ENCODE assay signal across 13 cellular contexts in the genomic region with DNA sequence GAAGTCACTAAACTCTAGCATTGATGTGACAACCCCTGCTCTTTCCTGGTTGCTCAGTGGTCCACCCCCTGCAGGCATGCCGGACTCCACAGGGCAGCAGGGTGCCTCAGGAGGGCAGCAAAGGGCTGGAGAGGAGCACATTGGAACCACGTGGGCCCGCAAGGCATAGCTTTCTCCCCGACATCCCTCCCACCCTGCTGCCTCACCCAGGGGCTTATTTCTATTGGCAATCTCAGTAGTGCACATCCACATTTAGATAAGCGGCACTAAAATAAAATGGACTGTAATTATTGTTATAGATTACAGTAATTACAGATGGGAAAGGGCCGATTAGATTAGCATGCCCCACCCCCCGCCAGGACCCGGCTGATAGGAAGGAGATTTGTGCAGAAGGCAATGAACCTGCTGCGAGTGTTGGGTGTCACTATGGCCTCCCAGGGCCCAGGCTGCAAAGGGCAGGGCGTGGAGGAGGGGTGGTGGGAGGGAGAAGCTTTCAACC.
DNase-seq lines count a peak whose midpoint lies in the region; ATAC-seq, FAIRE-seq and TF ChIP-seq lines count a peak whose summit lies in the region.
"Had no signal": no experiment of that assay in that cellular context is flagged by ENCODE, and none has a peak within 500 bp of the region (broad histone marks: within the 10 kb centered on the region; RNA-seq: fewer than 3 reads in every experiment).

No MANE protein-coding gene starts in this region.

- no peak overlapping the region for H3K27ac ChIP-seq in HepG2 (ENCODE audit: extremely low read length, insufficient read depth, low read length)
- H3K27ac ChIP-seq: tibial nerve had no signal

- no peak overlapping the region for H3K4me2 ChIP-seq in HepG2 (ENCODE audit: low read depth, low read length)

- H3K36me3 ChIP-seq in HepG2 (replicated peaks in 1 of 2; ENCODE audit: control insufficient read depth in 1 of 2, insufficient read depth in 2 of 2, low read length in 2 of 2): no peaks in the 10 kb centered on the region
- H3K36me3 ChIP-seq: tibial nerve had no signal

- TF ChIP-seq EP300 in HepG2 (IDR thresholded peaks at IDR 0.05; ENCODE audit: low read depth in 2 of 2, low read length in 2 of 2): no peak
- TF ChIP-seq EP300 in HepG2 (CRISPR knock-in tag; IDR thresholded peaks at IDR 0.05; ENCODE audit: borderline replicate concordance): no peak

- H2AFZ ChIP-seq in HepG2 (ENCODE audit: low read length): no peak overlapping the region

- no peaks in the 10 kb centered on the region for H3K27me3 Mint-ChIP-seq in osteocyte (ENCODE audit: unreplicated experiment)
- H3K27me3 Mint-ChIP-seq: natural killer cell treated with Interleukin-12 subunit alpha and Interleukin-12 subunit beta and Interleukin-15 and Interleukin-18, amount 100 ng/mL, for 72 hours had no signal

- in situ Hi-C loops in HepG2 (cut with HindIII; ENCODE audit: extremely low pct_ligation_motif_present, low pct_unique_long_range_greater_than_20kb): no loop called here

- H3K27ac Mint-ChIP-seq in osteocyte (ENCODE audit: unreplicated experiment): no peak overlapping the region
- H3K27ac Mint-ChIP-seq: activated T-helper 17 cell treated with anti-CD3 and anti-CD28 coated beads, Interleukin-2, amount 50 U/mL, for 72 hours; natural killer cell treated with Interleukin-12 subunit alpha and Interleukin-12 subunit beta and Interleukin-15 and Interleukin-18, amount 100 ng/mL, for 72 hours had no signal

- H4K20me1 ChIP-seq in HepG2 (ENCODE audit: insufficient read depth, low read length): no peaks in the 10 kb centered on the region

- BruUV-seq in HepG2 (replicated peaks; lab: Mats Ljungman, UMichigan): no TSS peak

- intact Hi-C loops in HepG2 (cut with micrococcal nuclease; ENCODE audit: unreplicated experiment): loop anchor here (5.0 kb wide), 1 partner anchor 591 kb away; no protein-coding TSS in a partner anchor

- no peaks in the 10 kb centered on the region for H3K9me3 Mint-ChIP-seq in osteocyte (ENCODE audit: unreplicated experiment)
- H3K9me3 Mint-ChIP-seq: activated T-helper 17 cell treated with anti-CD3 and anti-CD28 coated beads, Interleukin-2, amount 50 U/mL, for 72 hours; natural killer cell treated with Interleukin-12 subunit alpha and Interleukin-12 subunit beta and Interleukin-15 and Interleukin-18, amount 100 ng/mL, for 72 hours had no signal

- TF ChIP-seq CTCF in LNCAP (IDR thresholded peaks at IDR 0.05) (peak; percentile 18; the same call in 1 of the 2 replicates), HepG2 (CRISPR knock-in tag; IDR thresholded peaks at IDR 0.05) (peak; percentile 60), osteocyte (IDR thresholded peaks at IDR 0.05) (no peak)

- H3K4me1 ChIP-seq in HepG2 (ENCODE audit: insufficient read depth, low read length): no peaks in the 10 kb centered on the region

- H3K9me3 ChIP-seq in HepG2 (ENCODE audit: low read length): no peaks in the 10 kb centered on the region
- H3K9me3 ChIP-seq: tibial nerve had no signal

- H3K9ac ChIP-seq in HepG2 (ENCODE audit: insufficient read depth, low read depth, low read length): no peak overlapping the region

- H3K4me1 Mint-ChIP-seq in osteocyte (ENCODE audit: unreplicated experiment): no peaks in the 10 kb centered on the region
- H3K4me1 Mint-ChIP-seq: activated T-helper 17 cell treated with anti-CD3 and anti-CD28 coated beads, Interleukin-2, amount 50 U/mL, for 72 hours had no signal

- CTCF ChIA-PET in HepG2 (lab: Yijun Ruan, JAX; ENCODE audit: low intra/inter-chr PET ratio, low total read pairs): no interaction called here

- WGBS in HepG2 (ENCODE audit: low lambda C conversion rate): 1% methylated on average over 9 of the region's 10 CpGs

- peak; percentile 54 for DNase-seq in DMS 273 (lab: John Stamatoyannopoulos, UW; ENCODE audit: unreplicated experiment)
- DNase-seq in DMS 273 treated with DMSO at 0.1 percent for 48 hours (lab: John Stamatoyannopoulos, UW): no peak
- DNase-seq in UCSD-AML1 (lab: John Stamatoyannopoulos, UW; ENCODE audit: unreplicated experiment): peak; percentile 24
- DNase-seq in HepG2 (ENCODE audit: low spot score): no peak
- DNase-seq in osteocyte (ENCODE audit: extremely low spot score, unreplicated experiment): no peak
- DNase-seq in NCI-H345 treated with DMSO at 0.1 percent for 48 hours (lab: John Stamatoyannopoulos, UW; ENCODE audit: unreplicated experiment): no peak
- DNase-seq: 8988T, SW 1271 had no signal

- POLR2A ChIA-PET in HepG2 (lab: Yijun Ruan, JAX): no interaction called here

- no peak for FAIRE-seq in HepG2 (lab: Jason Lieb, UNC)

- H3K27me3 ChIP-seq in HepG2 (ENCODE audit: control insufficient read depth in 1 of 2, insufficient read depth in 2 of 2, low read length in 2 of 2): peaks cover 1 to 2% of the 10 kb centered on the region in 2 experiments; a peak in 2 of 5 replicates
- H3K27me3 ChIP-seq: tibial nerve had no signal

- no peak for TF ChIP-seq RAD21 in HepG2 (CRISPR knock-in tag; IDR thresholded peaks at IDR 0.05)

- TF ChIP-seq POLR2A in HepG2 (IDR thresholded peaks at IDR 0.05; ENCODE audit: insufficient read depth in 1 of 2, low read depth in 2 of 2, low read length in 2 of 2): no peak

- no peak overlapping the region for H3K4me3 ChIP-seq in HepG2 (replicated peaks in 1 of 3; ENCODE audit: insufficient read depth in 1 of 3, low read depth in 2 of 3, low read length in 3 of 3)
- H3K4me3 ChIP-seq: tibial nerve had no signal

- peak; percentile 95 for ATAC-seq in HepG2
- no peak for ATAC-seq in GM21576 (IDR thresholded peaks at IDR 0.05; ENCODE audit: unreplicated experiment)
- ATAC-seq: activated T-helper 17 cell treated with anti-CD3 and anti-CD28 coated beads, Interleukin-2, amount 50 U/mL, for 72 hours had no signal

- no peaks in the 10 kb centered on the region for H3K36me3 Mint-ChIP-seq in osteocyte (ENCODE audit: unreplicated experiment)
- H3K36me3 Mint-ChIP-seq: natural killer cell treated with Interleukin-12 subunit alpha and Interleukin-12 subunit beta and Interleukin-15 and Interleukin-18, amount 100 ng/mL, for 72 hours had no signal

- no peaks in the 10 kb centered on the region for H3K79me2 ChIP-seq in HepG2 (ENCODE audit: insufficient read depth, low read length)

- no peak overlapping the region for H3K4me3 Mint-ChIP-seq in osteocyte (ENCODE audit: unreplicated experiment)
- H3K4me3 Mint-ChIP-seq: activated T-helper 17 cell treated with anti-CD3 and anti-CD28 coated beads, Interleukin-2, amount 50 U/mL, for 72 hours; natural killer cell treated with Interleukin-12 subunit alpha and Interleukin-12 subunit beta and Interleukin-15 and Interleukin-18, amount 100 ng/mL, for 72 hours had no signal

TF ChIP-seq in HepG2, 621 proteins besides CTCF, POLR2A, EP300 and RAD21:
- TF ChIP-seq MTA1 (CRISPR knock-in tag; IDR thresholded peaks at IDR 0.05; ENCODE audit: borderline replicate concordance): no peak
- TF ChIP-seq, protein P1, sequence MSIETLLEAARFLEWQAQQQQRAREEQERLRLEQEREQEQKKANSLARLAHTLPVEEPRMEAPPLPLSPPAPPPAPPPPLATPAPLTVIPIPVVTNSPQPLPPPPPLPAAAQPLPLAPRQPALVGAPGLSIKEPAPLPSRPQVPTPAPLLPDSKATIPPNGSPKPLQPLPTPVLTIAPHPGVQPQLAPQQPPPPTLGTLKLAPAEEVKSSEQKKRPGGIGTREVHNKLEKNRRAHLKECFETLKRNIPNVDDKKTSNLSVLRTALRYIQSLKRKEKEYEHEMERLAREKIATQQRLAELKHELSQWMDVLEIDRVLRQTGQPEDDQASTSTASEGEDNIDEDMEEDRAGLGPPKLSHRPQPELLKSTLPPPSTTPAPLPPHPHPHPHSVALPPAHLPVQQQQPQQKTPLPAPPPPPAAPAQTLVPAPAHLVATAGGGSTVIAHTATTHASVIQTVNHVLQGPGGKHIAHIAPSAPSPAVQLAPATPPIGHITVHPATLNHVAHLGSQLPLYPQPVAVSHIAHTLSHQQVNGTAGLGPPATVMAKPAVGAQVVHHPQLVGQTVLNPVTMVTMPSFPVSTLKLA (IDR thresholded peaks at IDR 0.05): 0 out of 2 replicates have a peak, but pooled peaks have one; percentile 12
- TF ChIP-seq STAG1 (CRISPR knock-in tag; IDR thresholded peaks at IDR 0.05): peak; percentile 57
- TF ChIP-seq, protein P2, sequence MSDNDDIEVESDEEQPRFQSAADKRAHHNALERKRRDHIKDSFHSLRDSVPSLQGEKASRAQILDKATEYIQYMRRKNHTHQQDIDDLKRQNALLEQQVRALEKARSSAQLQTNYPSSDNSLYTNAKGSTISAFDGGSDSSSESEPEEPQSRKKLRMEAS (IDR thresholded peaks at IDR 0.05): 0 out of 2 replicates have a peak, but pooled peaks have one; percentile 36
- TF ChIP-seq ZNF547 (CRISPR knock-in tag; IDR thresholded peaks at IDR 0.05): no peak
- TF ChIP-seq MYC (CRISPR knock-in tag; IDR thresholded peaks at IDR 0.05; ENCODE audit: borderline replicate concordance): peak; percentile 38; the same call in 1 of the 2 replicates
- TF ChIP-seq, protein P3, sequence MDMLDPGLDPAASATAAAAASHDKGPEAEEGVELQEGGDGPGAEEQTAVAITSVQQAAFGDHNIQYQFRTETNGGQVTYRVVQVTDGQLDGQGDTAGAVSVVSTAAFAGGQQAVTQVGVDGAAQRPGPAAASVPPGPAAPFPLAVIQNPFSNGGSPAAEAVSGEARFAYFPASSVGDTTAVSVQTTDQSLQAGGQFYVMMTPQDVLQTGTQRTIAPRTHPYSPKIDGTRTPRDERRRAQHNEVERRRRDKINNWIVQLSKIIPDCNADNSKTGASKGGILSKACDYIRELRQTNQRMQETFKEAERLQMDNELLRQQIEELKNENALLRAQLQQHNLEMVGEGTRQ (IDR thresholded peaks at IDR 0.05; ENCODE audit: low read depth, low read length): no peak; the same call in 1 of the 2 replicates
- TF ChIP-seq, protein P3 (CRISPR knock-in tag; IDR thresholded peaks at IDR 0.05; ENCODE audit: borderline replicate concordance): peak; percentile 26; the same call in 1 of the 2 replicates
- TF ChIP-seq ZNF510 (CRISPR knock-in tag; IDR thresholded peaks at IDR 0.05; ENCODE audit: low read depth): no peak

Comparison
In these comparisons a context has a peak if more than half of its experiments do, and no peak if none do; other contexts are left out.
1. DNase-seq: peak in DMS 273 (single experiment) and UCSD-AML1 (single experiment); none in DMS 273 treated with DMSO at 0.1 percent for 48 hours (single experiment), HepG2 (single experiment), osteocyte (single experiment) and NCI-H345 treated with DMSO at 0.1 percent for 48 hours (single experiment).